1 cellular context compared by ENCODE assay signal in the genomic region with DNA sequence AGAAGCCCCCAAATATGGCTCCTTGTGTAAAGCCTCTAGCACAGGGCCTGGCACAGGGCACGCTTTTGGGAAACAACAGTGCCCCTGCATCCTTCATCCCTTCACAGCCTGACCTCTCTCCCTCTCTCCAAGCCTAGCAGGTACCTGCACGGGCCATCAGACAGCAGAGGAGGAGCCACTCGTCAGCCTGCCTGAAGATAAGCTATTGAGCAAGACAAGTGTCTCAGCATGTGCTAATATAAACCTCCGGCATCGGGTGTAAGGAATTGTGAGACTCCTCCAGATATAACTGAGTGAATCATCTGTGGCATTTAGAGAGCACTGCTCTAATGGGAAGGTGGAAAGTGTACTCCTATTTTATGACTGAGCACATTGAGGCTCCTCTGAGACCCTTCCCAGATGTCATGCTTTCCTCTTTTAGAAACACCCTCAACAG.
TF ChIP-seq lines count a peak whose summit lies in the region.

No MANE protein-coding gene starts in this region.

TF ChIP-seq in IMR-90, 13 proteins besides CTCF, POLR2A, EP300 and RAD21 (continued from another document):
- no peak for TF ChIP-seq USF2 (IDR thresholded peaks at IDR 0.05; ENCODE audit: low read depth, low read length)
- TF ChIP-seq, protein P1, sequence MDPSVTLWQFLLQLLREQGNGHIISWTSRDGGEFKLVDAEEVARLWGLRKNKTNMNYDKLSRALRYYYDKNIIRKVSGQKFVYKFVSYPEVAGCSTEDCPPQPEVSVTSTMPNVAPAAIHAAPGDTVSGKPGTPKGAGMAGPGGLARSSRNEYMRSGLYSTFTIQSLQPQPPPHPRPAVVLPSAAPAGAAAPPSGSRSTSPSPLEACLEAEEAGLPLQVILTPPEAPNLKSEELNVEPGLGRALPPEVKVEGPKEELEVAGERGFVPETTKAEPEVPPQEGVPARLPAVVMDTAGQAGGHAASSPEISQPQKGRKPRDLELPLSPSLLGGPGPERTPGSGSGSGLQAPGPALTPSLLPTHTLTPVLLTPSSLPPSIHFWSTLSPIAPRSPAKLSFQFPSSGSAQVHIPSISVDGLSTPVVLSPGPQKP (IDR thresholded peaks at IDR 0.05; ENCODE audit: borderline replicate concordance, low read depth, low read length) = no peak
- no peak for TF ChIP-seq RFX5 (IDR thresholded peaks at IDR 0.05; ENCODE audit: low read depth, low read length)
